ENCODE assay signal across 18 cellular contexts in the genomic region with DNA sequence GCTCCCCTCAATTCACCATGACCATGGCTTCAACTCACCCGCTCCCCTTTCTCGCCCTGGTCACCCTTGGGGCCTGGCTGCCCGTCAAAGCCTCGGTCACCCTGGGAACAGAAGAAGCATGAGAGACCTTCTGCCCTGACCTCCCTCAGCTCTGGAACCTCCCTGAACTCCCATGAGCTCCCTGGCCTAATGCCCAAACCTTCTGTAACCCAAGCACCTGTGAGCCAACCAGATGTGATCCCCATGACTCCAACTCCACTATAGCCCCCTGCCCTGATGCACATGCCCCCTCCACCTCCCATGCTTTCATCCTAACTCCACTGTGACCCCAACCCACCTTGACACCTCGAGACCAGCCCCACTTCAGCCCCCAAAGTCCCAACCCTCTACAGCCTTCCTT. TPM values are rescaled to one million over a fixed set of nuclear protein-coding genes. Genes with fewer than 3 reads are reported as not detected.
"Had no signal": no experiment of that assay in that cellular context is flagged by ENCODE, and none has a peak within 500 bp of the region (broad histone marks: within the 10 kb centered on the region; RNA-seq: fewer than 3 reads in every experiment).

No MANE protein-coding gene starts in this region.

- H3K9me3 ChIP-seq: esophagus muscularis mucosa, lower lobe of right lung, neutrophil, spleen had no signal

- H3K27ac ChIP-seq: esophagus muscularis mucosa, lower lobe of right lung, neutrophil had no signal

- H3K36me3 Mint-ChIP-seq: activated CD8-positive, alpha-beta memory T cell treated with anti-CD3 and anti-CD28 coated beads, Interleukin-2, amount 10 ng/mL, durations not matched to agents 7 days and 5 days had no signal

- DNase-seq: activated CD4-positive, alpha-beta T cell treated with anti-CD3 and anti-CD28 coated beads, Interleukin-2, amount 50 U/mL, for 1 hour; activated CD8-positive, alpha-beta memory T cell treated with anti-CD3 and anti-CD28 coated beads, Interleukin-2, amount 10 ng/mL, durations not matched to agents 7 days and 5 days; activated T-cell treated with anti-CD3 and anti-CD28 coated beads, Interleukin-2, amount 50 U/mL, for 48 hours; left cardiac atrium; lower lobe of right lung; midbrain; spleen; stimulated activated CD4-positive, alpha-beta T cell treated with anti-CD3 and anti-CD28 coated beads, Interleukin-1b, Interleukin-23, amount 100 ng/mL, for 48 hours; stimulated activated naive CD4-positive, alpha-beta T cell; trophoblast cell had no signal

- H3K27me3 Mint-ChIP-seq: activated CD8-positive, alpha-beta memory T cell treated with anti-CD3 and anti-CD28 coated beads, Interleukin-2, amount 10 ng/mL, durations not matched to agents 7 days and 5 days had no signal

- ATAC-seq: activated CD8-positive, alpha-beta memory T cell treated with anti-CD3 and anti-CD28 coated beads, Interleukin-2, amount 10 ng/mL, durations not matched to agents 7 days and 5 days; left cardiac atrium; lower lobe of right lung; sciatic nerve had no signal

- H3K4me3 ChIP-seq: esophagus muscularis mucosa, lower lobe of right lung, spleen had no signal

- H3K27me3 ChIP-seq: esophagus muscularis mucosa, neutrophil, spleen had no signal

- H3K36me3 ChIP-seq: esophagus muscularis mucosa, lower lobe of right lung, neutrophil, spleen had no signal

- H3K4me3 Mint-ChIP-seq: activated CD8-positive, alpha-beta memory T cell treated with anti-CD3 and anti-CD28 coated beads, Interleukin-2, amount 10 ng/mL, durations not matched to agents 7 days and 5 days had no signal

RNA-seq across cellular contexts. Expression of gene UCN2, which starts 3.5 kb away (rescaled TPM):
- total RNA-seq: activated CD8-positive, alpha-beta memory T cell treated with anti-CD3 and anti-CD28 coated beads, Interleukin-2, amount 10 ng/mL, durations not matched to agents 7 days and 5 days; dermis microvascular lymphatic vessel endothelial cell; esophagus muscularis mucosa; left cardiac atrium; sciatic nerve; T-helper 2 cell treated with Interferon-gamma antibody and Interleukin-4, amounts not matched to agents 100 ng/mL and 5 ng/mL, for 36 hours had no signal

RNA-seq across cellular contexts. Expression of gene TMEM89, which starts 54.5 kb away (rescaled TPM):
- total RNA-seq: cardiac septum, esophagus muscularis mucosa, fibroblast of villous mesenchyme, left cardiac atrium, lower lobe of right lung, pulmonary artery endothelial cell, sciatic nerve, spleen had no signal
